In the genomic region with DNA sequence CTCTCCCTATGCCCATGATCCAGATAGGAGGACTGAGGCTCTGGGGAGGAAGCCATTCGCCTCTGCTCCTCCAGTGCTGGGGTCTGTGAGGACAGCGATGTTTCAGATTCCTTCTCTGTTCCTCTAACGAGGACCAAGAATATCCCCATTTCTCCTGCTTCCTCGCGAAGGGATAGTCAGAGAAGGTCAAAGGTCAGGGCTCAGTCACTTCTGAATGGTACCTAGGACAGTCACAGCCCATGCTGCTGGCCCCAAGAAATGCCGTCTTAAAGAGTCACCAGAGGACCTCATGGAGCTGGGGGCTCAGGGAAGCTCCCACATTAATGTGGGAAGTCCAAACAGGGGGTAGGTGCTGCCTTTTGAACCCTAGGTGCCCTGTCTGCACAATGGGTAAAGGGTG, we compare ENCODE assay signal across 21 cellular contexts. TPM values are rescaled to one million over a fixed set of nuclear protein-coding genes. Genes with fewer than 3 reads are reported as not detected.
DNase-seq lines count a peak whose midpoint lies in the region; ATAC-seq, FAIRE-seq and TF ChIP-seq lines count a peak whose summit lies in the region.
"Had no signal": no experiment of that assay in that cellular context is flagged by ENCODE, and none has a peak within 500 bp of the region (broad histone marks: within the 10 kb centered on the region; RNA-seq: fewer than 3 reads in every experiment).

No MANE protein-coding gene starts in this region.

- POLR2A ChIA-PET in Panc1 (lab: Charles Lee) = interaction anchor here (0.5 kb wide), 1 partner anchor 342 kb away, joined by 5 read pairs; no protein-coding TSS in a partner anchor

- WGBS in mesenchymal stem cell = 68% methylated on average over 6 of the region's 6 CpGs

- no peak overlapping the region for H3K4ac ChIP-seq in mesenchymal stem cell (ENCODE audit: low read depth in 1 of 2, low read length in 2 of 2)

- intact Hi-C loops in Panc1 (cut with micrococcal nuclease; ENCODE audit: unreplicated experiment) = no loop called here

- no peak overlapping the region for H3K23ac ChIP-seq in mesenchymal stem cell (ENCODE audit: low read length in 2 of 2)

- no peak for TF ChIP-seq CTCF in Panc1 (IDR thresholded peaks at IDR 0.05)

- no TSS peak for BruUV-seq in Panc1 (replicated peaks; lab: Mats Ljungman, UMichigan)

- FAIRE-seq in frontal cortex (lab: Jason Lieb, UNC) = no peak
- FAIRE-seq: GM12892, RCC 7860 had no signal

- H2BK120ac ChIP-seq in mesenchymal stem cell (ENCODE audit: low read depth, low read length) = no peak overlapping the region

- H3K27me3 ChIP-seq in Panc1 (ENCODE audit: control insufficient read depth, insufficient read depth, low read length) = no peaks in the 10 kb centered on the region
- peaks cover 16 to 64% of the 10 kb centered on the region in 2 experiments for H3K27me3 ChIP-seq in mesenchymal stem cell (ENCODE audit: control insufficient read depth in 1 of 2, insufficient read depth in 1 of 2, low read length in 2 of 2)
- H3K27me3 ChIP-seq in subcutaneous abdominal adipose tissue (ENCODE audit: control insufficient read depth in 5 of 5, insufficient read depth in 4 of 5, low read length in 5 of 5) = no peaks in the 10 kb centered on the region

- H3K4me1 ChIP-seq in Panc1 (ENCODE audit: control insufficient read depth, insufficient read depth, low read length) (peaks cover 66% of the 10 kb centered on the region), mesenchymal stem cell (ENCODE audit: control insufficient read depth, insufficient read depth, low read depth, low read length) (peaks cover 62% of the 10 kb centered on the region), subcutaneous abdominal adipose tissue (ENCODE audit: control insufficient read depth in 5 of 5, insufficient read depth in 5 of 5, low read length in 5 of 5) (peaks cover 10 to 33% (median 28%) of the 10 kb centered on the region in 5 donors)

- in situ Hi-C loops in Panc1 (cut with HindIII; ENCODE audit: low pct_unique_long_range_greater_than_20kb, low sequenced_read_pairs) = no loop called here

- H3K27ac ChIP-seq in Panc1 (ENCODE audit: low read length) = peak overlapping the region; percentile 84
- H3K27ac ChIP-seq in caudate nucleus (ENCODE audit: low read depth, low read length) = peak overlapping the region; percentile 54
- peak overlapping the region; percentile 60 for H3K27ac ChIP-seq in mesenchymal stem cell (ENCODE audit: low read length, poor library complexity, severe bottlenecking)
- peak overlapping the region; percentile 30 for H3K27ac ChIP-seq in subcutaneous abdominal adipose tissue (ENCODE audit: low read depth, low read length)

- no peak overlapping the region for H4K8ac ChIP-seq in mesenchymal stem cell (ENCODE audit: low read length)

- no peaks in the 10 kb centered on the region for H3K36me3 ChIP-seq in Panc1 (ENCODE audit: control insufficient read depth, insufficient read depth, low read length)
- peaks cover 0 to 3% of the 10 kb centered on the region in 2 experiments for H3K36me3 ChIP-seq in mesenchymal stem cell (ENCODE audit: control insufficient read depth in 1 of 2, insufficient read depth in 2 of 2, low read depth in 1 of 2, low read length in 2 of 2)
- no peaks in the 10 kb centered on the region for H3K36me3 ChIP-seq in subcutaneous abdominal adipose tissue (ENCODE audit: control insufficient read depth in 5 of 5, insufficient read depth in 5 of 5, low read length in 5 of 5)

- no peaks in the 10 kb centered on the region for H3K79me1 ChIP-seq in mesenchymal stem cell (replicated peaks; ENCODE audit: low read length, poor library complexity, severe bottlenecking)

- peak overlapping the region in 1 of 2 experiments; percentile 81 for H3K18ac ChIP-seq in mesenchymal stem cell (ENCODE audit: low read depth in 1 of 2, low read length in 2 of 2)

- no peak overlapping the region for H3K4me2 ChIP-seq in mesenchymal stem cell (ENCODE audit: low read length, poor library complexity, severe bottlenecking)

- H2BK15ac ChIP-seq in mesenchymal stem cell (ENCODE audit: low read depth, poor library complexity, severe bottlenecking) = no peak overlapping the region

- no peaks in the 10 kb centered on the region for H3K9me3 ChIP-seq in Panc1 (ENCODE audit: control insufficient read depth, insufficient read depth, low read depth, low read length)
- H3K9me3 ChIP-seq in mesenchymal stem cell (ENCODE audit: control insufficient read depth, low read length) = no peaks in the 10 kb centered on the region
- no peaks in the 10 kb centered on the region for H3K9me3 ChIP-seq in subcutaneous abdominal adipose tissue (ENCODE audit: control insufficient read depth in 5 of 5, low read length in 5 of 5)

- ATAC-seq in Panc1 = no peak
- no peak for ATAC-seq in activated CD4-positive, CD25-positive, alpha-beta regulatory T cell treated with anti-CD3 and anti-CD28 coated beads, Interleukin-2, amount 50 U/mL, for 24 hours
- ATAC-seq: activated T-cell treated with anti-CD3 and anti-CD28 coated beads, Interleukin-2, amount 50 U/mL, for 4 hours; stimulated activated naive CD8-positive, alpha-beta T cell treated with anti-CD3 and anti-CD28 coated beads, Interleukin-15, amount 100 ng/mL, for 72 hours had no signal

- DNase-seq in Panc1 (ENCODE audit: low read depth, low spot score) = no peak
- DNase-seq in caudate nucleus (lab: John Stamatoyannopoulos, UW) = no peak
- no peak for DNase-seq in mesenchymal stem cell
- DNase-seq in frontal cortex (ENCODE audit: low spot score in 2 of 2) = no peak
- no peak for DNase-seq in activated CD4-positive, alpha-beta T cell treated with anti-CD3 and anti-CD28 coated beads for 1 hour
- DNase-seq in amniotic stem cell (lab: John Stamatoyannopoulos, UW) = no peak
- DNase-seq: activated CD4-positive, alpha-beta T cell treated with anti-CD3 and anti-CD28 coated beads, Interleukin-2, amount 50 U/mL, for 48 hours; activated naive CD8-positive, alpha-beta T cell treated with anti-CD3 and anti-CD28 coated beads for 36 hours; activated T-cell treated with anti-CD3 and anti-CD28 coated beads, Interleukin-2, amount 50 U/mL, for 4 hours; AML-193; Calu3; GDM1; NCI-H1417; NCI-H2171; stimulated activated naive CD8-positive, alpha-beta T cell treated with anti-CD3 and anti-CD28 coated beads, Interleukin-15, amount 100 ng/mL, for 72 hours had no signal

- no peak overlapping the region for H3K4me3 ChIP-seq in Panc1 (ENCODE audit: low read depth in 2 of 2, low read length in 2 of 2)
- H3K4me3 ChIP-seq in mesenchymal stem cell (ENCODE audit: insufficient read depth in 1 of 2, low read depth in 1 of 2, low read length in 2 of 2) = no peak overlapping the region
- H3K4me3 ChIP-seq in subcutaneous abdominal adipose tissue (ENCODE audit: low read depth in 1 of 5, low read length in 5 of 5) = peak overlapping the region in 4 of 5 donors; percentile 19 to 54 (median 42)

- H2BK5ac ChIP-seq in mesenchymal stem cell (ENCODE audit: low read depth, low read length, poor library complexity, severe bottlenecking) = peak overlapping the region; percentile 20

- H4K91ac ChIP-seq in mesenchymal stem cell (ENCODE audit: low read length) = peak overlapping the region; percentile 3

- no peak overlapping the region for H3K9ac ChIP-seq in mesenchymal stem cell (ENCODE audit: low read length)
- no peak overlapping the region for H3K9ac ChIP-seq in subcutaneous abdominal adipose tissue (ENCODE audit: low read length in 5 of 5)

- no peak overlapping the region for H2AFZ ChIP-seq in mesenchymal stem cell (ENCODE audit: low read depth, low read length)

- peak overlapping the region; percentile 14 for H2AK5ac ChIP-seq in mesenchymal stem cell (ENCODE audit: low read length, severe bottlenecking)

- H3K14ac ChIP-seq in mesenchymal stem cell (ENCODE audit: low read length in 2 of 2) = no peak overlapping the region

- no peak overlapping the region for H2BK12ac ChIP-seq in mesenchymal stem cell (ENCODE audit: low read length in 2 of 2)

- CTCF ChIA-PET in Panc1 (lab: Charles Lee) = no interaction called here

RNA-seq across cellular contexts. Expression of gene FOXS1, which starts 2.1 kb away (rescaled TPM):
- total RNA-seq in Panc1 (2021; ENCODE audit: unreplicated experiment) (6.3 TPM), frontal cortex (0.82 TPM)
- 6.0 TPM for polyA plus RNA-seq in Panc1 (2012; ENCODE audit: insufficient read length)
- 0.23 TPM for polyA plus RNA-seq in mesenchymal stem cell (2013, experiment 1 of 2)
- polyA plus RNA-seq in mesenchymal stem cell (2013, experiment 2 of 2) = 0.26 TPM
- total RNA-seq: activated naive CD8-positive, alpha-beta T cell treated with anti-CD3 and anti-CD28 coated beads for 36 hours; activated T-cell treated with anti-CD3 and anti-CD28 coated beads, Interleukin-2, amount 50 U/mL, for 4 hours; Calu3; LHCN-M2; natural killer cell treated with Interleukin-12 subunit alpha and Interleukin-12 subunit beta and Interleukin-15 and Interleukin-18, amount 100 ng/mL, for 72 hours had no signal

RNA-seq across cellular contexts. Expression of gene MYLK2, which starts 24.1 kb away (rescaled TPM):
- total RNA-seq in Panc1 (2021; ENCODE audit: unreplicated experiment) (0.87 TPM), frontal cortex (0.82 TPM)
- polyA plus RNA-seq in Panc1 (2012; ENCODE audit: insufficient read length) = 0.15 TPM
- polyA plus RNA-seq in mesenchymal stem cell (2013, experiment 1 of 2) = 0.06 TPM
- polyA plus RNA-seq in mesenchymal stem cell (2013, experiment 2 of 2) = 0.04 TPM

RNA-seq across cellular contexts. Expression of gene DUSP15, which starts 27.0 kb away (rescaled TPM):
- total RNA-seq in Panc1 (2021; ENCODE audit: unreplicated experiment) (23.6 TPM), frontal cortex (9.8 TPM)
- polyA plus RNA-seq in Panc1 (2012; ENCODE audit: insufficient read length) = 16.1 TPM
- polyA plus RNA-seq in mesenchymal stem cell (2013, experiment 1 of 2) = 0.10 TPM
- 0.11 TPM for polyA plus RNA-seq in mesenchymal stem cell (2013, experiment 2 of 2)
- total RNA-seq: activated naive CD8-positive, alpha-beta T cell treated with anti-CD3 and anti-CD28 coated beads for 36 hours; activated T-cell treated with anti-CD3 and anti-CD28 coated beads, Interleukin-2, amount 50 U/mL, for 4 hours; Calu3; natural killer cell treated with Interleukin-12 subunit alpha and Interleukin-12 subunit beta and Interleukin-15 and Interleukin-18, amount 100 ng/mL, for 72 hours had no signal

RNA-seq across cellular contexts. Expression of gene TTLL9, which starts 27.1 kb away (rescaled TPM):
- total RNA-seq in Panc1 (2021; ENCODE audit: unreplicated experiment) (2.1 TPM), frontal cortex (1.2 TPM)
- 3.1 TPM for polyA plus RNA-seq in Panc1 (2012; ENCODE audit: insufficient read length)
- not detected for polyA plus RNA-seq in mesenchymal stem cell (2013, experiment 1 of 2)
- polyA plus RNA-seq in mesenchymal stem cell (2013, experiment 2 of 2) = 0.03 TPM
- total RNA-seq: activated naive CD8-positive, alpha-beta T cell treated with anti-CD3 and anti-CD28 coated beads for 36 hours; activated T-cell treated with anti-CD3 and anti-CD28 coated beads, Interleukin-2, amount 50 U/mL, for 4 hours; Calu3; LHCN-M2; natural killer cell treated with Interleukin-12 subunit alpha and Interleukin-12 subunit beta and Interleukin-15 and Interleukin-18, amount 100 ng/mL, for 72 hours had no signal

Comparison
In these comparisons a context has a peak if more than half of its experiments do, and no peak if none do; other contexts are left out.
1. H3K27ac ChIP-seq: peak in every context shown above with its lines; median percentile 84 in Panc1; 60 in mesenchymal stem cell; 54 in caudate nucleus; 30 in subcutaneous abdominal adipose tissue.
2. H3K4me3 ChIP-seq: peak in subcutaneous abdominal adipose tissue (4 of 5); none in Panc1 (0 of 2) and mesenchymal stem cell (0 of 2).